ENCODE assay signal across 9 cellular contexts in genomic region chr10:104297697-104298660, GRCh38. TPM values are rescaled to one million over a fixed set of nuclear protein-coding genes. Genes with fewer than 3 reads are reported as not detected.
DNase-seq lines count a peak whose midpoint lies in the region; ATAC-seq, FAIRE-seq and TF ChIP-seq lines count a peak whose summit lies in the region.
"Had no signal": no experiment of that assay in that cellular context is flagged by ENCODE, and none has a peak within 500 bp of the region (broad histone marks: within the 10 kb centered on the region; RNA-seq: fewer than 3 reads in every experiment).

No MANE protein-coding gene starts in this region.

- H3K79me1 ChIP-seq in H1 (ENCODE audit: low read depth, low read length) (no peaks in the 10 kb centered on the region), trophoblast cell (ENCODE audit: low read length) (no peaks in the 10 kb centered on the region)

- H4K12ac ChIP-seq in trophoblast cell (ENCODE audit: low read depth, low read length) = no peak overlapping the region

- no peak for ATAC-seq in GM21786 (IDR thresholded peaks at IDR 0.05; ENCODE audit: unreplicated experiment)
- ATAC-seq in GM18498 (IDR thresholded peaks at IDR 0.05; ENCODE audit: unreplicated experiment) = no peak

- H3K14ac ChIP-seq in H1 (ENCODE audit: insufficient read length) (no peak overlapping the region), trophoblast cell (ENCODE audit: low read length) (no peak overlapping the region)

- TF ChIP-seq RAD21 in H1 (IDR thresholded peaks at IDR 0.05 in 1 of 2, conservative IDR thresholded peaks at IDR 0.05 in 1 of 2; ENCODE audit: low read depth in 2 of 2, low read length in 2 of 2) = peak; percentile 43 to 64

- H3K36me3 ChIP-seq in OCI-LY3 (replicated peaks; ENCODE audit: low read depth, low read length) (no peaks in the 10 kb centered on the region), H1 (ENCODE audit: control insufficient read depth in 2 of 4, insufficient read depth in 4 of 4, low read length in 3 of 4) (peaks cover 0 to 2% (median 0%) of the 10 kb centered on the region in 4 experiments; a peak in 2 of 8 replicates), trophoblast cell (ENCODE audit: control insufficient read depth in 1 of 2, insufficient read depth in 2 of 2, low read length in 2 of 2) (no peaks in the 10 kb centered on the region)
- H3K36me3 ChIP-seq: BLaER1 had no signal

- intact Hi-C loops in posterior vena cava (cut with DNase I) = loop anchor here (5.0 kb wide), 2 partner anchors 39 to 49 kb away; partner anchors contain the start of gene ITPRIP (in 1 of the 2)

- POLR2A ChIA-PET in H1 (lab: Charles Lee; ENCODE audit: partially characterized antibody) = interaction anchor here (0.6 to 2.0 kb wide), 4 partner anchors 9 to 32 kb away, joined by 3 to 7 read pairs (median 4); no protein-coding TSS in a partner anchor

- CTCF ChIA-PET in H1 (lab: Charles Lee; ENCODE audit: partially characterized antibody) = interaction anchor here (0.6 to 16.1 kb wide), 20 partner anchors 9 to 326 kb away, joined by 3 to 379 read pairs (median 4); partner anchors contain the start of gene CFAP58

- no peak for TF ChIP-seq POLR2A in H1 (IDR thresholded peaks at IDR 0.05; ENCODE audit: control extremely low read depth in 1 of 2, low read depth in 2 of 2, low read length in 2 of 2)

- H2BK15ac ChIP-seq in H1 (ENCODE audit: low read length) = no peak overlapping the region

- no peaks in the 10 kb centered on the region for H3K79me2 ChIP-seq in OCI-LY3 (ENCODE audit: low read length)
- no peaks in the 10 kb centered on the region for H3K79me2 ChIP-seq in H1 (ENCODE audit: control insufficient read depth in 1 of 2, insufficient read depth in 2 of 2, low read length in 2 of 2)
- no peaks in the 10 kb centered on the region for H3K79me2 ChIP-seq in trophoblast cell (ENCODE audit: control insufficient read depth, insufficient read depth, low read length, poor library complexity)

- TF ChIP-seq CTCF in OCI-LY3 (IDR thresholded peaks at IDR 0.05; ENCODE audit: low read depth, low read length) = peak; percentile 41
- peak; percentile 88 to 96 (median 94) for TF ChIP-seq CTCF in H1 (IDR thresholded peaks at IDR 0.05; ENCODE audit: control extremely low read depth in 1 of 3, insufficient read depth in 1 of 3, low read depth in 1 of 3, low read length in 3 of 3)

- no peak overlapping the region for H3K4me3 ChIP-seq in OCI-LY3 (ENCODE audit: low read length)
- H3K4me3 ChIP-seq in H1 (ENCODE audit: extremely low read depth in 1 of 4, insufficient read depth in 2 of 4, low read depth in 3 of 4, low read length in 4 of 4) = no peak overlapping the region
- no peak overlapping the region for H3K4me3 ChIP-seq in trophoblast cell (ENCODE audit: low read depth, low read length)
- H3K4me3 ChIP-seq: BLaER1 had no signal

- H3K4me2 ChIP-seq in OCI-LY3 (ENCODE audit: low read length) (no peak overlapping the region), H1 (ENCODE audit: insufficient read depth in 1 of 2, low read depth in 2 of 2, low read length in 2 of 2) (no peak overlapping the region), trophoblast cell (ENCODE audit: low read length) (no peak overlapping the region)

- H3K9me3 ChIP-seq in OCI-LY3 (ENCODE audit: insufficient read depth, low read length) (no peaks in the 10 kb centered on the region), H1 (ENCODE audit: insufficient read depth in 2 of 2, low read depth in 1 of 2, low read length in 1 of 2) (peaks cover 0 to 3% of the 10 kb centered on the region in 2 experiments; a peak in 1 of 4 replicates), trophoblast cell (ENCODE audit: insufficient read depth, low read depth, low read length) (no peaks in the 10 kb centered on the region)
- H3K9me3 ChIP-seq: BLaER1 had no signal

- H2BK5ac ChIP-seq in H1 (ENCODE audit: low read depth, low read length) = no peak overlapping the region
- H2BK5ac ChIP-seq in trophoblast cell (ENCODE audit: low read depth, low read length, poor library complexity) = no peak overlapping the region

- no peak overlapping the region for H2BK20ac ChIP-seq in H1 (ENCODE audit: low read length)

- H3K27me3 ChIP-seq in OCI-LY3 (ENCODE audit: low read depth, low read length) (no peaks in the 10 kb centered on the region), H1 (replicated peaks in 1 of 4; ENCODE audit: control insufficient read depth in 3 of 4, extremely low read depth in 1 of 4, insufficient read depth in 3 of 4, low read length in 3 of 4) (no peaks in the 10 kb centered on the region), trophoblast cell (ENCODE audit: insufficient read depth, low read length) (no peaks in the 10 kb centered on the region)
- H3K27me3 ChIP-seq: BLaER1 had no signal

- FAIRE-seq in H1 (lab: Jason Lieb, UNC) = peak; percentile 36

- H4K5ac ChIP-seq in H1 (ENCODE audit: insufficient read length, low read depth, low read length) = no peak overlapping the region

- no peak overlapping the region for H4K8ac ChIP-seq in H1 (ENCODE audit: extremely low read depth, insufficient read depth, low read length)
- no peak overlapping the region for H4K8ac ChIP-seq in trophoblast cell (ENCODE audit: low read depth, low read length)

- H3K23me2 ChIP-seq in H1 (ENCODE audit: low read depth, low read length) = no peaks in the 10 kb centered on the region

- H3K27ac ChIP-seq in OCI-LY3 (ENCODE audit: low read length) (no peak overlapping the region), H1 (ENCODE audit: low read depth, low read length) (no peak overlapping the region), trophoblast cell (ENCODE audit: low read depth, low read length) (no peak overlapping the region)
- H3K27ac ChIP-seq: BLaER1 had no signal

- H3K23ac ChIP-seq in H1 (ENCODE audit: insufficient read length) (no peak overlapping the region), trophoblast cell (ENCODE audit: low read length) (no peak overlapping the region)

- H3K4ac ChIP-seq in H1 (replicated peaks; ENCODE audit: insufficient read length, low read depth, low read length) (no peak overlapping the region), trophoblast cell (ENCODE audit: low read depth, low read length) (no peak overlapping the region)

- peak; percentile 1 for DNase-seq in NCI-H1694 treated with DMSO at 0.1 percent for 48 hours (lab: John Stamatoyannopoulos, UW)
- no peak for DNase-seq in NCI-H1694 (lab: John Stamatoyannopoulos, UW)
- DNase-seq in H1 (ENCODE audit: low read depth in 1 of 2, low spot score in 2 of 2) = peak; percentile 50 to 93
- DNase-seq in trophoblast cell = peak; percentile 74 to 77
- no peak for DNase-seq in posterior vena cava (ENCODE audit: low spot score)

- H3K18ac ChIP-seq in H1 (ENCODE audit: extremely low read depth, low read length) = no peak overlapping the region
- H3K18ac ChIP-seq in trophoblast cell (ENCODE audit: low read length) = no peak overlapping the region

- H2AK5ac ChIP-seq in H1 (ENCODE audit: low read depth, low read length) = no peak overlapping the region
- no peak overlapping the region for H2AK5ac ChIP-seq in trophoblast cell (ENCODE audit: low read length)

- no peak for TF ChIP-seq EP300 in H1 (IDR thresholded peaks at IDR 0.05; ENCODE audit: borderline replicate concordance in 1 of 2, low read depth in 2 of 2, low read length in 2 of 2)

- H4K91ac ChIP-seq in H1 (replicated peaks; ENCODE audit: insufficient read length, low read length) (no peak overlapping the region), trophoblast cell (ENCODE audit: low read depth, low read length) (no peak overlapping the region)

- no peak overlapping the region for H3K56ac ChIP-seq in H1 (replicated peaks; ENCODE audit: insufficient read length, low read depth, low read length)

- H2BK12ac ChIP-seq in H1 (ENCODE audit: low read depth, low read length) = no peak overlapping the region
- peak overlapping the region; percentile 36 for H2BK12ac ChIP-seq in trophoblast cell (ENCODE audit: low read length)

- H2AFZ ChIP-seq in OCI-LY3 (ENCODE audit: low read depth, low read length) = no peak overlapping the region
- no peak overlapping the region for H2AFZ ChIP-seq in H1 (ENCODE audit: low read length)
- no peak overlapping the region for H2AFZ ChIP-seq in trophoblast cell (ENCODE audit: insufficient read depth, low read length, poor library complexity)

- WGBS in H1 (ENCODE audit: extremely low coverage in 1 of 2, insufficient coverage in 1 of 2, insufficient read length in 1 of 2, insufficient replicate concordance in 2 of 2, low coverage in 1 of 2, low lambda C conversion rate in 2 of 2, missing lambda C conversion rate in 1 of 2), 2 experiments = 68% methylated on average over 17 of the region's 17 CpGs; no CpG with 5 or more reads in 1 of the 2 experiments
- whole genome bisulfite sequencing in trophoblast cell (ENCODE audit: extremely low coverage, insufficient coverage, insufficient read length) = no CpG with 5 or more reads among the region's 17 CpGs

- H3K9ac ChIP-seq in OCI-LY3 (ENCODE audit: low read length) (no peak overlapping the region), H1 (replicated peaks in 1 of 4; ENCODE audit: extremely low read depth in 1 of 4, low read depth in 3 of 4, low read length in 3 of 4) (no peak overlapping the region), trophoblast cell (ENCODE audit: low read length) (no peak overlapping the region)
- H3K9ac ChIP-seq: BLaER1 had no signal

- H3K4me1 ChIP-seq in OCI-LY3 (ENCODE audit: low read length) (peaks cover 2% of the 10 kb centered on the region; the same call in 1 of the 2 replicates), H1 (replicated peaks in 1 of 4; ENCODE audit: control insufficient read depth in 3 of 4, insufficient read depth in 4 of 4, low read length in 3 of 4) (no peaks in the 10 kb centered on the region), trophoblast cell (ENCODE audit: control insufficient read depth in 1 of 2, insufficient read depth in 2 of 2, low read length in 2 of 2) (peaks cover 1 to 5% of the 10 kb centered on the region in 2 experiments)

- H2BK120ac ChIP-seq in H1 (replicated peaks; ENCODE audit: low read depth, low read length) (no peak overlapping the region), trophoblast cell (ENCODE audit: insufficient read depth, low read length, poor library complexity) (peak overlapping the region; percentile 26)

- no peaks in the 10 kb centered on the region for H4K20me1 ChIP-seq in OCI-LY3 (ENCODE audit: insufficient read depth, low read length)
- H4K20me1 ChIP-seq in H1 (replicated peaks in 1 of 2; ENCODE audit: control insufficient read depth in 1 of 2, insufficient read depth in 2 of 2, low read length in 2 of 2) = no peaks in the 10 kb centered on the region
- H4K20me1 ChIP-seq: BLaER1 had no signal

RNA-seq across cellular contexts. Expression of gene GSTO2, which starts 29.0 kb away (rescaled TPM):
- 12.7 and 13.1 TPM in 2 replicates for total RNA-seq in H1 (2021; fragmentation: NEBNext Ultra II Directional; extraction: Animal tissue kit (Norgen Biotek cat#: 25700))
- 34.0 and 41.7 TPM in 2 replicates for polyA plus RNA-seq in H1 (2011; rRNA removed)
- 28.2 TPM for polyA plus RNA-seq in H1 (2011; cell fraction: cytosol; rRNA removed)
- 20.6 TPM for polyA plus RNA-seq in H1 (2011; cell fraction: nucleus; rRNA removed)
- 17.5 to 19.3 TPM (median 17.6 TPM) in 4 replicates for polyA plus RNA-seq in H1 (2012, experiment 1 of 2)
- 23.3 TPM for polyA plus RNA-seq in H1 (2012, experiment 2 of 2)
- 12.6 TPM for polyA plus RNA-seq in H1 (2013, experiment 1 of 2)
- polyA plus RNA-seq in H1 (2013, experiment 2 of 2) = 11.7 TPM
- polyA minus RNA-seq in H1 (2011; rRNA and poly(A)+ RNA removed) = 19.5 and 23.4 TPM in 2 replicates
- polyA minus RNA-seq in H1 (2011; cell fraction: cytosol; rRNA and poly(A)+ RNA removed) = 6.8 TPM
- polyA minus RNA-seq in H1 (2011; cell fraction: nucleus; rRNA and poly(A)+ RNA removed) = 16.5 TPM
- 1.3 TPM in 2 replicates for polyA plus RNA-seq in trophoblast cell (2013)
- total RNA-seq in posterior vena cava = 1 to 10 TPM in 1 of 2 donors, under 1 TPM in 1; 0.48 to 1.9 TPM

RNA-seq across cellular contexts. Expression of gene ITPRIP, which starts 40.3 kb away (rescaled TPM):
- total RNA-seq in H1 (2021; fragmentation: NEBNext Ultra II Directional; extraction: Animal tissue kit (Norgen Biotek cat#: 25700)) = 16.9 and 17.1 TPM in 2 replicates
- polyA plus RNA-seq in H1 (2011; rRNA removed) = 15.2 and 15.3 TPM in 2 replicates
- 11.4 TPM for polyA plus RNA-seq in H1 (2011; cell fraction: cytosol; rRNA removed)
- 17.8 TPM for polyA plus RNA-seq in H1 (2011; cell fraction: nucleus; rRNA removed)
- 13.9 to 16.3 TPM (median 15.0 TPM) in 4 replicates for polyA plus RNA-seq in H1 (2012, experiment 1 of 2)
- polyA plus RNA-seq in H1 (2012, experiment 2 of 2) = 12.2 TPM
- polyA plus RNA-seq in H1 (2013, experiment 1 of 2) = 20.7 TPM
- polyA plus RNA-seq in H1 (2013, experiment 2 of 2) = 21.2 TPM
- 20.2 and 21.4 TPM in 2 replicates for polyA minus RNA-seq in H1 (2011; rRNA and poly(A)+ RNA removed)
- 8.9 TPM for polyA minus RNA-seq in H1 (2011; cell fraction: cytosol; rRNA and poly(A)+ RNA removed)
- 23.5 TPM for polyA minus RNA-seq in H1 (2011; cell fraction: nucleus; rRNA and poly(A)+ RNA removed)
- polyA plus RNA-seq in trophoblast cell (2013) = 15.6 and 16.0 TPM in 2 replicates
- total RNA-seq in posterior vena cava = 10 to 100 TPM; 22.4 to 36.8 TPM

RNA-seq across cellular contexts. Expression of gene GSTO1, which starts 43.3 kb away (rescaled TPM):
- total RNA-seq in H1 (2021; fragmentation: NEBNext Ultra II Directional; extraction: Animal tissue kit (Norgen Biotek cat#: 25700)) = 32.5 and 33.8 TPM in 2 replicates
- polyA plus RNA-seq in H1 (2011; rRNA removed) = 17.3 and 22.4 TPM in 2 replicates
- 35.1 TPM for polyA plus RNA-seq in H1 (2011; cell fraction: cytosol; rRNA removed)
- 8.9 TPM for polyA plus RNA-seq in H1 (2011; cell fraction: nucleus; rRNA removed)
- 36.6 to 51.9 TPM (median 38.2 TPM) in 4 replicates for polyA plus RNA-seq in H1 (2012, experiment 1 of 2)
- polyA plus RNA-seq in H1 (2012, experiment 2 of 2) = 38.4 TPM
- 38.7 TPM for polyA plus RNA-seq in H1 (2013, experiment 1 of 2)
- polyA plus RNA-seq in H1 (2013, experiment 2 of 2) = 35.2 TPM
- 8.4 and 9.0 TPM in 2 replicates for polyA minus RNA-seq in H1 (2011; rRNA and poly(A)+ RNA removed)
- 9.7 TPM for polyA minus RNA-seq in H1 (2011; cell fraction: cytosol; rRNA and poly(A)+ RNA removed)
- polyA minus RNA-seq in H1 (2011; cell fraction: nucleus; rRNA and poly(A)+ RNA removed) = 10.0 TPM
- 84.3 and 85.5 TPM in 2 replicates for polyA plus RNA-seq in trophoblast cell (2013)
- 100 to 1,000 TPM in 1 of 2 donors, 10 to 100 TPM in 1; 81.8 to 117 TPM for total RNA-seq in posterior vena cava

RNA-seq across cellular contexts. Expression of gene CFAP58, which starts 55.7 kb away (rescaled TPM):
- total RNA-seq in H1 (2021; fragmentation: NEBNext Ultra II Directional; extraction: Animal tissue kit (Norgen Biotek cat#: 25700)) = 0.71 and 1.1 TPM in 2 replicates
- 0.09 and 0.32 TPM in 2 replicates for polyA plus RNA-seq in H1 (2011; rRNA removed)
- 0.67 TPM for polyA plus RNA-seq in H1 (2011; cell fraction: cytosol; rRNA removed)
- polyA plus RNA-seq in H1 (2011; cell fraction: nucleus; rRNA removed) = 0.66 TPM
- 0.97 to 1.5 TPM (median 1.3 TPM) in 4 replicates for polyA plus RNA-seq in H1 (2012, experiment 1 of 2)
- polyA plus RNA-seq in H1 (2012, experiment 2 of 2) = 0.16 TPM
- 0.63 TPM for polyA plus RNA-seq in H1 (2013, experiment 1 of 2)
- polyA plus RNA-seq in H1 (2013, experiment 2 of 2) = 0.68 TPM
- 0.35 and 0.80 TPM in 2 replicates for polyA minus RNA-seq in H1 (2011; rRNA and poly(A)+ RNA removed)
- 1.5 TPM for polyA minus RNA-seq in H1 (2011; cell fraction: cytosol; rRNA and poly(A)+ RNA removed)
- 2.1 TPM for polyA minus RNA-seq in H1 (2011; cell fraction: nucleus; rRNA and poly(A)+ RNA removed)
- polyA plus RNA-seq in trophoblast cell (2013) = 0.68 and 0.77 TPM in 2 replicates
- under 1 TPM; 0.46 to 0.86 TPM for total RNA-seq in posterior vena cava

Comparison
In these comparisons a context has a peak if more than half of its experiments do, and no peak if none do; other contexts are left out.
1. DNase-seq: peak in NCI-H1694 treated with DMSO at 0.1 percent for 48 hours (single experiment), H1 (2 of 2) and trophoblast cell (2 of 2); none in NCI-H1694 (single experiment) and posterior vena cava (single experiment).